ENCODE assay signal across 1 cellular context in genomic region chr2:130797493-130798435, GRCh38.
TF ChIP-seq lines count a peak whose summit lies in the region.

No MANE protein-coding gene starts in this region.

TF ChIP-seq in GM12878, 131 proteins besides CTCF, POLR2A, EP300 and RAD21 (continued from another document):
- TF ChIP-seq, protein P1, sequence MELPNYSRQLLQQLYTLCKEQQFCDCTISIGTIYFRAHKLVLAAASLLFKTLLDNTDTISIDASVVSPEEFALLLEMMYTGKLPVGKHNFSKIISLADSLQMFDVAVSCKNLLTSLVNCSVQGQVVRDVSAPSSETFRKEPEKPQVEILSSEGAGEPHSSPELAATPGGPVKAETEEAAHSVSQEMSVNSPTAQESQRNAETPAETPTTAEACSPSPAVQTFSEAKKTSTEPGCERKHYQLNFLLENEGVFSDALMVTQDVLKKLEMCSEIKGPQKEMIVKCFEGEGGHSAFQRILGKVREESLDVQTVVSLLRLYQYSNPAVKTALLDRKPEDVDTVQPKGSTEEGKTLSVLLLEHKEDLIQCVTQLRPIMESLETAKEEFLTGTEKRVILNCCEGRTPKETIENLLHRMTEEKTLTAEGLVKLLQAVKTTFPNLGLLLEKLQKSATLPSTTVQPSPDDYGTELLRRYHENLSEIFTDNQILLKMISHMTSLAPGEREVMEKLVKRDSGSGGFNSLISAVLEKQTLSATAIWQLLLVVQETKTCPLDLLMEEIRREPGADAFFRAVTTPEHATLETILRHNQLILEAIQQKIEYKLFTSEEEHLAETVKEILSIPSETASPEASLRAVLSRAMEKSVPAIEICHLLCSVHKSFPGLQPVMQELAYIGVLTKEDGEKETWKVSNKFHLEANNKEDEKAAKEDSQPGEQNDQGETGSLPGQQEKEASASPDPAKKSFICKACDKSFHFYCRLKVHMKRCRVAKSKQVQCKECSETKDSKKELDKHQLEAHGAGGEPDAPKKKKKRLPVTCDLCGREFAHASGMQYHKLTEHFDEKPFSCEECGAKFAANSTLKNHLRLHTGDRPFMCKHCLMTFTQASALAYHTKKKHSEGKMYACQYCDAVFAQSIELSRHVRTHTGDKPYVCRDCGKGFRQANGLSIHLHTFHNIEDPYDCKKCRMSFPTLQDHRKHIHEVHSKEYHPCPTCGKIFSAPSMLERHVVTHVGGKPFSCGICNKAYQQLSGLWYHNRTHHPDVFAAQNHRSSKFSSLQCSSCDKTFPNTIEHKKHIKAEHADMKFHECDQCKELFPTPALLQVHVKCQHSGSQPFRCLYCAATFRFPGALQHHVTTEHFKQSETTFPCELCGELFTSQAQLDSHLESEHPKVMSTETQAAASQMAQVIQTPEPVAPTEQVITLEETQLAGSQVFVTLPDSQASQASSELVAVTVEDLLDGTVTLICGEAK (IDR thresholded peaks at IDR 0.05; ENCODE audit: borderline replicate concordance) = no peak
- TF ChIP-seq SMARCA5 (IDR thresholded peaks at IDR 0.05) (peak; percentile 88), ZNF207 (IDR thresholded peaks at IDR 0.05; ENCODE audit: borderline replicate concordance) (peak; percentile 72; the same call in 1 of the 2 replicates), ZNF622 (IDR thresholded peaks at IDR 0.05) (no peak), BACH1 (IDR thresholded peaks at IDR 0.05; ENCODE audit: borderline replicate concordance) (0 out of 2 replicates have a peak, but pooled peaks have one; percentile 56), MEF2B (IDR thresholded peaks at IDR 0.05; ENCODE audit: partially characterized antibody, poor library complexity, severe bottlenecking) (peak; percentile 80), RELA (IDR thresholded peaks at IDR 0.05; ENCODE audit: borderline replicate concordance, partially characterized antibody) (no peak), KLF5 (IDR thresholded peaks at IDR 0.05; ENCODE audit: partially characterized antibody) (peak; percentile 21), NR2F1 (conservative IDR thresholded peaks at IDR 0.05) (peak; percentile 74), MXI1 (IDR thresholded peaks at IDR 0.05; ENCODE audit: low read depth, low read length) (peak; percentile 22; the same call in 1 of the 2 replicates), EED (IDR thresholded peaks at IDR 0.05; ENCODE audit: low read depth) (0 out of 2 replicates have a peak, but pooled peaks have one; percentile 41), BRCA1 (IDR thresholded peaks at IDR 0.05; ENCODE audit: low read depth, low read length) (no peak), CBX3 (IDR thresholded peaks at IDR 0.05; ENCODE audit: borderline replicate concordance, low read depth) (no peak), SUZ12 (IDR thresholded peaks at IDR 0.05; ENCODE audit: unreplicated experiment) (no peak), TCF12 (IDR thresholded peaks at IDR 0.05; ENCODE audit: low read depth, low read length) (no peak), MTA3 (IDR thresholded peaks at IDR 0.05; ENCODE audit: borderline replicate concordance, low read length) (no peak), ZNF24 (IDR thresholded peaks at IDR 0.05) (0 out of 2 replicates have a peak, but pooled peaks have one; percentile 10), LARP7 (IDR thresholded peaks at IDR 0.05) (peak; percentile 81), GABPA (IDR thresholded peaks at IDR 0.05; ENCODE audit: low read depth) (no peak), BCLAF1 (IDR thresholded peaks at IDR 0.05) (no peak), HDAC2 (IDR thresholded peaks at IDR 0.05) (no peak), POU2F2 (IDR thresholded peaks at IDR 0.05; ENCODE audit: borderline replicate concordance, low read depth, low read length) (peak; percentile 37; the same call in 1 of the 3 replicates), STAT1 (conservative IDR thresholded peaks at IDR 0.05) (no peak), SUPT20H (IDR thresholded peaks at IDR 0.05; ENCODE audit: borderline replicate concordance, control insufficient read depth, low read depth, low read length) (no peak), CHD4 (IDR thresholded peaks at IDR 0.05) (no peak), SMC3 (IDR thresholded peaks at IDR 0.05; ENCODE audit: borderline replicate concordance, low read length) (peak; percentile 78), NFXL1 (IDR thresholded peaks at IDR 0.05; ENCODE audit: borderline replicate concordance) (no peak), RBBP5 (conservative IDR thresholded peaks at IDR 0.05) (no peak), TAF1 (IDR thresholded peaks at IDR 0.05; ENCODE audit: borderline replicate concordance, low read depth, low read length) (no peak), IKZF1 (conservative IDR thresholded peaks at IDR 0.05) (peak; percentile 83), RFX5 (IDR thresholded peaks at IDR 0.05; ENCODE audit: low read depth, low read length) (no peak), ZNF217 (IDR thresholded peaks at IDR 0.05) (no peak), PAX5 (IDR thresholded peaks at IDR 0.05; ENCODE audit: borderline replicate concordance, low read depth, low read length) (no peak), HCFC1 (IDR thresholded peaks at IDR 0.05; ENCODE audit: low read length) (0 out of 2 replicates have a peak, but pooled peaks have one; percentile 10)
- TF ChIP-seq, protein P2, sequence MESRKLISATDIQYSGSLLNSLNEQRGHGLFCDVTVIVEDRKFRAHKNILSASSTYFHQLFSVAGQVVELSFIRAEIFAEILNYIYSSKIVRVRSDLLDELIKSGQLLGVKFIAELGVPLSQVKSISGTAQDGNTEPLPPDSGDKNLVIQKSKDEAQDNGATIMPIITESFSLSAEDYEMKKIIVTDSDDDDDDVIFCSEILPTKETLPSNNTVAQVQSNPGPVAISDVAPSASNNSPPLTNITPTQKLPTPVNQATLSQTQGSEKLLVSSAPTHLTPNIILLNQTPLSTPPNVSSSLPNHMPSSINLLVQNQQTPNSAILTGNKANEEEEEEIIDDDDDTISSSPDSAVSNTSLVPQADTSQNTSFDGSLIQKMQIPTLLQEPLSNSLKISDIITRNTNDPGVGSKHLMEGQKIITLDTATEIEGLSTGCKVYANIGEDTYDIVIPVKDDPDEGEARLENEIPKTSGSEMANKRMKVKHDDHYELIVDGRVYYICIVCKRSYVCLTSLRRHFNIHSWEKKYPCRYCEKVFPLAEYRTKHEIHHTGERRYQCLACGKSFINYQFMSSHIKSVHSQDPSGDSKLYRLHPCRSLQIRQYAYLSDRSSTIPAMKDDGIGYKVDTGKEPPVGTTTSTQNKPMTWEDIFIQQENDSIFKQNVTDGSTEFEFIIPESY (IDR thresholded peaks at IDR 0.05) = 0 out of 2 replicates have a peak, but pooled peaks have one; percentile 38
- TF ChIP-seq, protein P3, sequence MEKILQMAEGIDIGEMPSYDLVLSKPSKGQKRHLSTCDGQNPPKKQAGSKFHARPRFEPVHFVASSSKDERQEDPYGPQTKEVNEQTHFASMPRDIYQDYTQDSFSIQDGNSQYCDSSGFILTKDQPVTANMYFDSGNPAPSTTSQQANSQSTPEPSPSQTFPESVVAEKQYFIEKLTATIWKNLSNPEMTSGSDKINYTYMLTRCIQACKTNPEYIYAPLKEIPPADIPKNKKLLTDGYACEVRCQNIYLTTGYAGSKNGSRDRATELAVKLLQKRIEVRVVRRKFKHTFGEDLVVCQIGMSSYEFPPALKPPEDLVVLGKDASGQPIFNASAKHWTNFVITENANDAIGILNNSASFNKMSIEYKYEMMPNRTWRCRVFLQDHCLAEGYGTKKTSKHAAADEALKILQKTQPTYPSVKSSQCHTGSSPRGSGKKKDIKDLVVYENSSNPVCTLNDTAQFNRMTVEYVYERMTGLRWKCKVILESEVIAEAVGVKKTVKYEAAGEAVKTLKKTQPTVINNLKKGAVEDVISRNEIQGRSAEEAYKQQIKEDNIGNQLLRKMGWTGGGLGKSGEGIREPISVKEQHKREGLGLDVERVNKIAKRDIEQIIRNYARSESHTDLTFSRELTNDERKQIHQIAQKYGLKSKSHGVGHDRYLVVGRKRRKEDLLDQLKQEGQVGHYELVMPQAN (conservative IDR thresholded peaks at IDR 0.05) = peak; percentile 56
- TF ChIP-seq, protein P4, sequence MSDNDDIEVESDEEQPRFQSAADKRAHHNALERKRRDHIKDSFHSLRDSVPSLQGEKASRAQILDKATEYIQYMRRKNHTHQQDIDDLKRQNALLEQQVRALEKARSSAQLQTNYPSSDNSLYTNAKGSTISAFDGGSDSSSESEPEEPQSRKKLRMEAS (IDR thresholded peaks at IDR 0.05; ENCODE audit: low read depth, low read length) = peak; percentile 10; the same call in 1 of the 2 replicates
- TF ChIP-seq, protein P5, sequence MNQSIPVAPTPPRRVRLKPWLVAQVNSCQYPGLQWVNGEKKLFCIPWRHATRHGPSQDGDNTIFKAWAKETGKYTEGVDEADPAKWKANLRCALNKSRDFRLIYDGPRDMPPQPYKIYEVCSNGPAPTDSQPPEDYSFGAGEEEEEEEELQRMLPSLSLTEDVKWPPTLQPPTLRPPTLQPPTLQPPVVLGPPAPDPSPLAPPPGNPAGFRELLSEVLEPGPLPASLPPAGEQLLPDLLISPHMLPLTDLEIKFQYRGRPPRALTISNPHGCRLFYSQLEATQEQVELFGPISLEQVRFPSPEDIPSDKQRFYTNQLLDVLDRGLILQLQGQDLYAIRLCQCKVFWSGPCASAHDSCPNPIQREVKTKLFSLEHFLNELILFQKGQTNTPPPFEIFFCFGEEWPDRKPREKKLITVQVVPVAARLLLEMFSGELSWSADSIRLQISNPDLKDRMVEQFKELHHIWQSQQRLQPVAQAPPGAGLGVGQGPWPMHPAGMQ (IDR thresholded peaks at IDR 0.05; ENCODE audit: borderline replicate concordance) = 0 out of 2 replicates have a peak, but pooled peaks have one; percentile 45
- TF ChIP-seq, protein P6, sequence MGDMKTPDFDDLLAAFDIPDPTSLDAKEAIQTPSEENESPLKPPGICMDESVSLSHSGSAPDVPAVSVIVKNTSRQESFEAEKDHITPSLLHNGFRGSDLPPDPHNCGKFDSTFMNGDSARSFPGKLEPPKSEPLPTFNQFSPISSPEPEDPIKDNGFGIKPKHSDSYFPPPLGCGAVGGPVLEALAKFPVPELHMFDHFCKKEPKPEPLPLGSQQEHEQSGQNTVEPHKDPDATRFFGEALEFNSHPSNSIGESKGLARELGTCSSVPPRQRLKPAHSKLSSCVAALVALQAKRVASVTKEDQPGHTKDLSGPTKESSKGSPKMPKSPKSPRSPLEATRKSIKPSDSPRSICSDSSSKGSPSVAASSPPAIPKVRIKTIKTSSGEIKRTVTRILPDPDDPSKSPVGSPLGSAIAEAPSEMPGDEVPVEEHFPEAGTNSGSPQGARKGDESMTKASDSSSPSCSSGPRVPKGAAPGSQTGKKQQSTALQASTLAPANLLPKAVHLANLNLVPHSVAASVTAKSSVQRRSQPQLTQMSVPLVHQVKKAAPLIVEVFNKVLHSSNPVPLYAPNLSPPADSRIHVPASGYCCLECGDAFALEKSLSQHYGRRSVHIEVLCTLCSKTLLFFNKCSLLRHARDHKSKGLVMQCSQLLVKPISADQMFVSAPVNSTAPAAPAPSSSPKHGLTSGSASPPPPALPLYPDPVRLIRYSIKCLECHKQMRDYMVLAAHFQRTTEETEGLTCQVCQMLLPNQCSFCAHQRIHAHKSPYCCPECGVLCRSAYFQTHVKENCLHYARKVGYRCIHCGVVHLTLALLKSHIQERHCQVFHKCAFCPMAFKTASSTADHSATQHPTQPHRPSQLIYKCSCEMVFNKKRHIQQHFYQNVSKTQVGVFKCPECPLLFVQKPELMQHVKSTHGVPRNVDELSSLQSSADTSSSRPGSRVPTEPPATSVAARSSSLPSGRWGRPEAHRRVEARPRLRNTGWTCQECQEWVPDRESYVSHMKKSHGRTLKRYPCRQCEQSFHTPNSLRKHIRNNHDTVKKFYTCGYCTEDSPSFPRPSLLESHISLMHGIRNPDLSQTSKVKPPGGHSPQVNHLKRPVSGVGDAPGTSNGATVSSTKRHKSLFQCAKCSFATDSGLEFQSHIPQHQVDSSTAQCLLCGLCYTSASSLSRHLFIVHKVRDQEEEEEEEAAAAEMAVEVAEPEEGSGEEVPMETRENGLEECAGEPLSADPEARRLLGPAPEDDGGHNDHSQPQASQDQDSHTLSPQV (IDR thresholded peaks at IDR 0.05) = 0 out of 2 replicates have a peak, but pooled peaks have one; percentile 54
